ENCODE assay signal across 9 cellular contexts in genomic region chr16:3304370-3304769, GRCh38. TPM values are rescaled to one million over a fixed set of nuclear protein-coding genes. Genes with fewer than 3 reads are reported as not detected.
DNase-seq lines count a peak whose midpoint lies in the region; ATAC-seq and TF ChIP-seq lines count a peak whose summit lies in the region.
"Had no signal": no experiment of that assay in that cellular context is flagged by ENCODE, and none has a peak within 500 bp of the region (broad histone marks: within the 10 kb centered on the region; RNA-seq: fewer than 3 reads in every experiment).

No MANE protein-coding gene starts in this region.

- H4K20me1 ChIP-seq in KMS-11 (ENCODE audit: insufficient read depth), result no peaks in the 10 kb centered on the region

- H3K9ac ChIP-seq in KMS-11 (peak overlapping the region; percentile 74; the same call in 1 of the 2 replicates), colonic mucosa (ENCODE audit: low read depth in 2 of 2, low read length in 2 of 2) (no peak overlapping the region)

- CTCF ChIA-PET in AG04450 (lab: Charles Lee), result no interaction called here
- CTCF ChIA-PET in naive thymus-derived CD4-positive, alpha-beta T cell (lab: Charles Lee), result interaction anchor here (0.6 to 1.8 kb wide), 4 partner anchors 21 to 132 kb away, joined by 3 to 4 read pairs (median 3); partner anchors contain the start of gene ZNF263

- peaks cover 30 to 76% (median 61%) of the 10 kb centered on the region in 5 donors for H3K36me3 Mint-ChIP-seq in naive thymus-derived CD4-positive, alpha-beta T cell

- H3K4me1 ChIP-seq in KMS-11 (ENCODE audit: low read depth, poor library complexity, severe bottlenecking), result peaks cover 9% of the 10 kb centered on the region
- no peaks in the 10 kb centered on the region for H3K4me1 ChIP-seq in colonic mucosa
- peaks cover 12 to 13% of the 10 kb centered on the region in 2 donors for H3K4me1 ChIP-seq in naive thymus-derived CD4-positive, alpha-beta T cell (ENCODE audit: control insufficient read depth in 2 of 2, insufficient read depth in 2 of 2, low read length in 2 of 2)

- H3K27ac ChIP-seq in AG04450 (ENCODE audit: low read depth, low read length) (no peak overlapping the region), KMS-11 (peak overlapping the region; percentile 84), colonic mucosa (no peak overlapping the region)
- H3K27ac ChIP-seq in naive thymus-derived CD4-positive, alpha-beta T cell (ENCODE audit: low read depth, low read length), result no peak overlapping the region

- H3K4me1 Mint-ChIP-seq in naive thymus-derived CD4-positive, alpha-beta T cell, result peaks cover 4 to 38% (median 19%) of the 10 kb centered on the region in 7 donors

- TF ChIP-seq CTCF in AG04450 (IDR thresholded peaks at IDR 0.05; ENCODE audit: low read depth, low read length) (no peak), KMS-11 (conservative IDR thresholded peaks at IDR 0.05; ENCODE audit: low read depth, low read length) (no peak), colonic mucosa (IDR thresholded peaks at IDR 0.05) (no peak)

- intact Hi-C loops in colonic mucosa (cut with DNase I), result no loop called here
- intact Hi-C loops in naive thymus-derived CD4-positive, alpha-beta T cell (cut with micrococcal nuclease), result no loop called here

- H3K27me3 ChIP-seq in AG04450 (ENCODE audit: control insufficient read depth, insufficient read depth, low read length) (no peaks in the 10 kb centered on the region), KMS-11 (ENCODE audit: insufficient read depth, low read depth) (no peaks in the 10 kb centered on the region), colonic mucosa (no peaks in the 10 kb centered on the region)
- H3K27me3 ChIP-seq in naive thymus-derived CD4-positive, alpha-beta T cell (ENCODE audit: control insufficient read depth in 2 of 2, insufficient read depth in 2 of 2, low read length in 2 of 2), result no peaks in the 10 kb centered on the region

- H3K4me3 ChIP-seq in AG04450 (ENCODE audit: low read depth, low read length) (peak overlapping the region; percentile 87), KMS-11 (IDR thresholded peaks at IDR 0.05; ENCODE audit: insufficient read depth, low read depth, low read length) (peak overlapping the region; percentile 6), colonic mucosa (peak overlapping the region; percentile 87)
- H3K4me3 ChIP-seq in naive thymus-derived CD4-positive, alpha-beta T cell (ENCODE audit: low read length), result peak overlapping the region; percentile 78

- peaks cover 20% of the 10 kb centered on the region for H3K79me2 ChIP-seq in KMS-11 (ENCODE audit: insufficient read depth, low read depth)

- DNase-seq in AG04450 (ENCODE audit: low read depth, low spot score) (no peak), colonic mucosa (no peak), hypothalamus (lab: John Stamatoyannopoulos, UW) (no peak), kidney glomerular epithelial cell (lab: John Stamatoyannopoulos, UW) (no peak)
- DNase-seq in naive thymus-derived CD4-positive, alpha-beta T cell, result no peak
- DNase-seq in activated CD8-positive, alpha-beta memory T cell treated with anti-CD3 and anti-CD28 coated beads, Interleukin-2, amount 50 U/mL, for 48 hours, result no peak

- peaks cover 19 to 77% (median 51%) of the 10 kb centered on the region in 11 donors for H3K9me3 Mint-ChIP-seq in naive thymus-derived CD4-positive, alpha-beta T cell

- peak overlapping the region; percentile 79 for H2AFZ ChIP-seq in KMS-11 (ENCODE audit: low read depth)

- H3K36me3 ChIP-seq in KMS-11 (ENCODE audit: insufficient read depth) (peaks cover 12% of the 10 kb centered on the region; the same call in 1 of the 2 replicates), colonic mucosa (peaks cover 4% of the 10 kb centered on the region)
- peaks cover 8 to 28% (median 10%) of the 10 kb centered on the region in 3 experiments for H3K36me3 ChIP-seq in naive thymus-derived CD4-positive, alpha-beta T cell (ENCODE audit: control insufficient read depth in 2 of 3, insufficient read depth in 3 of 3, low read length in 3 of 3)

- no peak for ATAC-seq in naive thymus-derived CD4-positive, alpha-beta T cell
- no peak for ATAC-seq in GM18511 (IDR thresholded peaks at IDR 0.05; ENCODE audit: unreplicated experiment)

- peak overlapping the region; percentile 50 for H3K4me2 ChIP-seq in KMS-11

- no peaks in the 10 kb centered on the region for H3K27me3 Mint-ChIP-seq in naive thymus-derived CD4-positive, alpha-beta T cell

- H3K4me3 Mint-ChIP-seq in naive thymus-derived CD4-positive, alpha-beta T cell, result peak overlapping the region; percentile 78 to 87 (median 84)

- H3K9me3 ChIP-seq in AG04450 (ENCODE audit: control insufficient read depth, insufficient read depth, low read length), result peaks cover 64% of the 10 kb centered on the region
- H3K9me3 ChIP-seq in colonic mucosa, result no peaks in the 10 kb centered on the region
- H3K9me3 ChIP-seq in naive thymus-derived CD4-positive, alpha-beta T cell (ENCODE audit: control insufficient read depth in 2 of 3, low read length in 3 of 3), result peaks cover 0 to 70% (median 24%) of the 10 kb centered on the region in 3 experiments

- H3K27ac Mint-ChIP-seq in naive thymus-derived CD4-positive, alpha-beta T cell, result peak overlapping the region in 8 of 9 donors; percentile 62 to 92 (median 82)

- POLR2A ChIA-PET in AG04450 (lab: Yijun Ruan, JAX), result interaction anchor here (0.7 to 2.3 kb wide), 2 partner anchors 21 to 529 kb away, joined by 3 to 18 read pairs; partner anchors contain the start of gene ZNF263
- POLR2A ChIA-PET in naive thymus-derived CD4-positive, alpha-beta T cell (lab: Charles Lee), result interaction anchor here (0.8 to 3.3 kb wide), 14 partner anchors 11 to 196 kb away, joined by 3 to 38 read pairs (median 4); partner anchors contain the start of genes CLUAP1, ZNF174, ZNF213 and ZNF263

RNA-seq across cellular contexts. Expression of gene TIGD7, which starts 0.9 kb away (rescaled TPM):
- 4.4 and 5.3 TPM in 2 replicates for polyA plus RNA-seq in AG04450 (2011; rRNA removed)
- polyA minus RNA-seq in AG04450 (2011; rRNA and poly(A)+ RNA removed), result 3.6 and 3.8 TPM in 2 replicates
- 1 to 10 TPM; 2.1 to 3.1 TPM for total RNA-seq in colonic mucosa
- 10 to 100 TPM in 2 of 5 experiments, 1 to 10 TPM in 3; 4.9 to 18.4 (median 5.5) TPM for total RNA-seq in naive thymus-derived CD4-positive, alpha-beta T cell
- 1 to 10 TPM; 5.6 to 6.0 TPM for polyA plus RNA-seq in naive thymus-derived CD4-positive, alpha-beta T cell

RNA-seq across cellular contexts. Expression of gene ZNF75A, which starts 0.9 kb away (rescaled TPM):
- 15.9 and 20.3 TPM in 2 replicates for polyA plus RNA-seq in AG04450 (2011; rRNA removed)
- 10.9 and 13.9 TPM in 2 replicates for polyA minus RNA-seq in AG04450 (2011; rRNA and poly(A)+ RNA removed)
- 10 to 100 TPM; 14.2 to 20.5 TPM for total RNA-seq in colonic mucosa
- total RNA-seq in naive thymus-derived CD4-positive, alpha-beta T cell, result 10 to 100 TPM; 27.7 to 90.6 (median 53.4) TPM
- 10 to 100 TPM; 31.0 to 35.1 TPM for polyA plus RNA-seq in naive thymus-derived CD4-positive, alpha-beta T cell

RNA-seq across cellular contexts. Expression of gene ZNF263, which starts 21.1 kb away (rescaled TPM):
- 13.2 and 22.5 TPM in 2 replicates for polyA plus RNA-seq in AG04450 (2011; rRNA removed)
- 16.3 and 18.3 TPM in 2 replicates for polyA minus RNA-seq in AG04450 (2011; rRNA and poly(A)+ RNA removed)
- total RNA-seq in colonic mucosa, result 10 to 100 TPM; 19.5 to 27.2 TPM
- total RNA-seq in naive thymus-derived CD4-positive, alpha-beta T cell, result 10 to 100 TPM; 26.1 to 51.6 (median 36.9) TPM
- polyA plus RNA-seq in naive thymus-derived CD4-positive, alpha-beta T cell, result 10 to 100 TPM; 61.1 to 80.2 TPM

RNA-seq across cellular contexts. Expression of gene MEFV, which starts 47.9 kb away (rescaled TPM):
- polyA plus RNA-seq in AG04450 (2011; rRNA removed), result not detected in 2 replicates
- not detected in 2 replicates for polyA minus RNA-seq in AG04450 (2011; rRNA and poly(A)+ RNA removed)
- 1 to 10 TPM in 1 of 2 donors, under 1 TPM in 1; 0.57 to 1.1 TPM for total RNA-seq in colonic mucosa
- 10 to 100 TPM in 1 of 5 experiments, 1 to 10 TPM in 1, under 1 TPM in 2, not detected in 1; 0.38 to 38.1 (median 2.4) TPM for total RNA-seq in naive thymus-derived CD4-positive, alpha-beta T cell
- under 1 TPM in 1 of 2 donors, not detected in 1; 0.18 TPM for polyA plus RNA-seq in naive thymus-derived CD4-positive, alpha-beta T cell
- total RNA-seq: lung microvascular endothelial cell had no signal

RNA-seq across cellular contexts. Expression of gene OR2C1, which starts 51.3 kb away (rescaled TPM):
- polyA plus RNA-seq in AG04450 (2011; rRNA removed), result 0.07 and 0.09 TPM in 2 replicates
- 0.28 TPM in 1 of 2 replicates, not detected in the other for polyA minus RNA-seq in AG04450 (2011; rRNA and poly(A)+ RNA removed)
- not detected for total RNA-seq in colonic mucosa
- under 1 TPM in 3 of 5 experiments, not detected in 2; 0.35 to 0.65 (median 0.50) TPM for total RNA-seq in naive thymus-derived CD4-positive, alpha-beta T cell
- under 1 TPM; 0.24 to 0.65 TPM for polyA plus RNA-seq in naive thymus-derived CD4-positive, alpha-beta T cell
- total RNA-seq: lung microvascular endothelial cell had no signal

Comparison
In these comparisons a context has a peak if more than half of its experiments do, and no peak if none do; other contexts are left out.
1. H3K4me3 ChIP-seq: peak in every context shown above with its lines; median percentile 87 in AG04450; 87 in colonic mucosa; 78 in naive thymus-derived CD4-positive, alpha-beta T cell; 6 in KMS-11.